ENCODE assay signal across 17 cellular contexts in the genomic region with DNA sequence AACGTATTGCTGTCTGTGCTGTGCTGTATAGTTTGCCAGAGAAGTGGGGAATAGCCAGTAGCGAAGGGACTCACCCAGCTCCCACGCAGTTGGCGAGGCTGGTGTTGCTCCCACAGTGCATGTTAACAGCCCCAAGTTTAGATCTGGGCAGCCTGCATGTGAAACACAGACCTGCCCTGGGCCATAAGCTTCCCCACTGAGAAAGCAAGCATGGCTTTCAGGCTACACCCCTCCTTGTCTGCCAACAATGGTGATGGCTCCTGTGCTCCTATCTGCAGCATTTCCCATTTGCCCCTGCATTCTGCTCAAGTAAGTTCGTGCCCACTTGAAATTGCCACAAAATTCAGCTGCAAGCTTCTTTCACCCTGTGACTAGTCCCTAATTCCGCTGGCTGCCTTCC. TPM values are rescaled to one million over a fixed set of nuclear protein-coding genes. Genes with fewer than 3 reads are reported as not detected.
DNase-seq lines count a peak whose midpoint lies in the region; ATAC-seq and TF ChIP-seq lines count a peak whose summit lies in the region.
"Had no signal": no experiment of that assay in that cellular context is flagged by ENCODE, and none has a peak within 500 bp of the region (broad histone marks: within the 10 kb centered on the region; RNA-seq: fewer than 3 reads in every experiment).

No MANE protein-coding gene starts in this region.

- H2AFZ ChIP-seq in trophoblast cell (ENCODE audit: insufficient read depth, low read length, poor library complexity) = no peak overlapping the region
- H2AFZ ChIP-seq: GM23248 had no signal

- H3K9ac ChIP-seq in endodermal cell (ENCODE audit: extremely low read depth, low read length, poor library complexity, severe bottlenecking) (no peak overlapping the region), trophoblast cell (ENCODE audit: low read length) (peak overlapping the region; percentile 21)
- H3K9ac ChIP-seq: BLaER1 treated with 17β-estradiol and CSF1 and Interleukin-3, amounts not matched to agents 10 nM and 100 nM; GM23248 had no signal

- H3K79me1 ChIP-seq in trophoblast cell (ENCODE audit: low read length) = no peaks in the 10 kb centered on the region

- H2BK120ac ChIP-seq in trophoblast cell (ENCODE audit: insufficient read depth, low read length, poor library complexity) = no peak overlapping the region

- H3K4me3 ChIP-seq in endodermal cell (ENCODE audit: low read length) = no peak overlapping the region
- H3K4me3 ChIP-seq in trophoblast cell (ENCODE audit: low read depth, low read length) = no peak overlapping the region
- H3K4me3 ChIP-seq: BLaER1 treated with 17β-estradiol and CSF1 and Interleukin-3, amounts not matched to agents 10 nM and 100 nM; GM12878; GM23248; K562 had no signal

- intact Hi-C loops in Right ventricle myocardium inferior (cut with DNase I) = no loop called here
- intact Hi-C loops in left ventricle myocardium superior (cut with micrococcal nuclease) = no loop called here

- H3K36me3 ChIP-seq in endodermal cell (ENCODE audit: control insufficient read depth, insufficient read depth, low read length) = peaks cover 20% of the 10 kb centered on the region
- H3K36me3 ChIP-seq in trophoblast cell (ENCODE audit: control insufficient read depth in 1 of 2, insufficient read depth in 2 of 2, low read length in 2 of 2) = peaks cover 3 to 4% of the 10 kb centered on the region in 2 experiments

- H2BK5ac ChIP-seq in trophoblast cell (ENCODE audit: low read depth, low read length, poor library complexity) = no peak overlapping the region

- H3K4me2 ChIP-seq in trophoblast cell (ENCODE audit: low read length) = no peak overlapping the region

- no peak overlapping the region for H2AK5ac ChIP-seq in trophoblast cell (ENCODE audit: low read length)

- no peak overlapping the region for H4K12ac ChIP-seq in trophoblast cell (ENCODE audit: low read depth, low read length)

- no peak overlapping the region for H3K4me3 Mint-ChIP-seq in endodermal cell
- H3K4me3 Mint-ChIP-seq: CD4-positive, CD25-positive, alpha-beta regulatory T cell had no signal

- H3K27ac ChIP-seq in endodermal cell (ENCODE audit: low read depth, low read length) = no peak overlapping the region
- H3K27ac ChIP-seq in trophoblast cell (ENCODE audit: low read depth, low read length) = no peak overlapping the region
- H3K27ac ChIP-seq: 22Rv1; BLaER1 treated with 17β-estradiol and CSF1 and Interleukin-3, amounts not matched to agents 10 nM and 100 nM; GM23248 had no signal

- ATAC-seq in Right ventricle myocardium inferior (peak; percentile 20), left ventricle myocardium superior (no peak), GM19395 (IDR thresholded peaks at IDR 0.05; ENCODE audit: unreplicated experiment) (no peak), HG02642 (IDR thresholded peaks at IDR 0.05; ENCODE audit: poor library complexity, unreplicated experiment) (no peak)
- ATAC-seq: GM12878, K562 had no signal

- H3K79me2 ChIP-seq in trophoblast cell (ENCODE audit: control insufficient read depth, insufficient read depth, low read length, poor library complexity) = no peaks in the 10 kb centered on the region

- no peaks in the 10 kb centered on the region for H3K9me3 ChIP-seq in endodermal cell (ENCODE audit: control insufficient read depth, low read length)
- no peaks in the 10 kb centered on the region for H3K9me3 ChIP-seq in trophoblast cell (ENCODE audit: insufficient read depth, low read depth, low read length)

- TF ChIP-seq CTCF in endodermal cell (conservative IDR thresholded peaks at IDR 0.05) = no peak

- H3K18ac ChIP-seq in trophoblast cell (ENCODE audit: low read length) = no peak overlapping the region

- 92 to 98% methylated on average over 5 to 6 of the region's 6 CpGs for WGBS in endodermal cell (ENCODE audit: insufficient coverage in 1 of 2, insufficient read length in 1 of 2), 2 experiments
- WGBS in trophoblast cell (ENCODE audit: extremely low coverage, insufficient coverage, insufficient read length) = no CpG with 5 or more reads among the region's 6 CpGs

- peaks cover 36% of the 10 kb centered on the region for H3K36me3 Mint-ChIP-seq in endodermal cell (ENCODE audit: low read depth)

- H3K14ac ChIP-seq in trophoblast cell (ENCODE audit: low read length) = no peak overlapping the region

- H3K4me1 Mint-ChIP-seq in endodermal cell = peaks cover 21% of the 10 kb centered on the region

- peaks cover 6% of the 10 kb centered on the region for H3K9me3 Mint-ChIP-seq in endodermal cell

- peak overlapping the region; percentile 73 for H3K27ac Mint-ChIP-seq in endodermal cell
- H3K27ac Mint-ChIP-seq: CD4-positive, CD25-positive, alpha-beta regulatory T cell had no signal

- no peaks in the 10 kb centered on the region for H3K27me3 Mint-ChIP-seq in endodermal cell (ENCODE audit: insufficient read depth)
- H3K27me3 Mint-ChIP-seq: CD4-positive, CD25-positive, alpha-beta regulatory T cell had no signal

- peaks cover 8% of the 10 kb centered on the region for H3K4me1 ChIP-seq in endodermal cell (ENCODE audit: control insufficient read depth, insufficient read depth, low read length)
- no peaks in the 10 kb centered on the region for H3K4me1 ChIP-seq in trophoblast cell (ENCODE audit: control insufficient read depth in 1 of 2, insufficient read depth in 2 of 2, low read length in 2 of 2)

- H3K27me3 ChIP-seq in endodermal cell (ENCODE audit: control insufficient read depth, insufficient read depth, low read length, poor library complexity, severe bottlenecking) (no peaks in the 10 kb centered on the region), trophoblast cell (ENCODE audit: insufficient read depth, low read length) (no peaks in the 10 kb centered on the region)
- H3K27me3 ChIP-seq: BLaER1 treated with 17β-estradiol and CSF1 and Interleukin-3, amounts not matched to agents 10 nM and 100 nM had no signal

- no peak for DNase-seq in Right ventricle myocardium inferior (ENCODE audit: missing footprints)
- no peak for DNase-seq in left ventricle myocardium superior
- peak; percentile 48 for DNase-seq in endodermal cell
- no peak for DNase-seq in trophoblast cell
- no peak for DNase-seq in HCEC 1CT
- DNase-seq: AML-193; Calu3; CD4-positive, CD25-positive, alpha-beta regulatory T cell; DMS 273 treated with DMSO at 0.1 percent for 48 hours; GM23248; H7 had no signal

- H3K23ac ChIP-seq in trophoblast cell (ENCODE audit: low read length) = no peak overlapping the region

- no peak overlapping the region for H2BK12ac ChIP-seq in trophoblast cell (ENCODE audit: low read length)

- no peak overlapping the region for H4K91ac ChIP-seq in trophoblast cell (ENCODE audit: low read depth, low read length)

- H3K4ac ChIP-seq in trophoblast cell (ENCODE audit: low read depth, low read length) = no peak overlapping the region

- no peak overlapping the region for H4K8ac ChIP-seq in trophoblast cell (ENCODE audit: low read depth, low read length)

RNA-seq across cellular contexts. Expression of gene IPMK, which starts 57.5 kb away (rescaled TPM):
- total RNA-seq in Right ventricle myocardium inferior (2.5 TPM), left ventricle myocardium superior (2.2 TPM), endodermal cell (1 to 10 TPM; 9.3 to 9.4 TPM)
- polyA plus RNA-seq in endodermal cell (2013, experiment 1 of 2) = 7.4 TPM
- polyA plus RNA-seq in endodermal cell (2013, experiment 2 of 2) = 8.4 TPM
- polyA plus RNA-seq in trophoblast cell (2013) = 4.9 and 5.0 TPM in 2 replicates

RNA-seq across cellular contexts. Expression of gene CISD1, which starts 58.8 kb away (rescaled TPM):
- total RNA-seq in Right ventricle myocardium inferior (176 TPM), left ventricle myocardium superior (182 TPM), endodermal cell (10 to 100 TPM; 33.9 to 39.0 TPM)
- 28.7 TPM for polyA plus RNA-seq in endodermal cell (2013, experiment 1 of 2)
- 32.6 TPM for polyA plus RNA-seq in endodermal cell (2013, experiment 2 of 2)
- polyA plus RNA-seq in trophoblast cell (2013) = 25.8 and 28.0 TPM in 2 replicates
